15 cellular contexts compared by ENCODE assay signal in the genomic region with DNA sequence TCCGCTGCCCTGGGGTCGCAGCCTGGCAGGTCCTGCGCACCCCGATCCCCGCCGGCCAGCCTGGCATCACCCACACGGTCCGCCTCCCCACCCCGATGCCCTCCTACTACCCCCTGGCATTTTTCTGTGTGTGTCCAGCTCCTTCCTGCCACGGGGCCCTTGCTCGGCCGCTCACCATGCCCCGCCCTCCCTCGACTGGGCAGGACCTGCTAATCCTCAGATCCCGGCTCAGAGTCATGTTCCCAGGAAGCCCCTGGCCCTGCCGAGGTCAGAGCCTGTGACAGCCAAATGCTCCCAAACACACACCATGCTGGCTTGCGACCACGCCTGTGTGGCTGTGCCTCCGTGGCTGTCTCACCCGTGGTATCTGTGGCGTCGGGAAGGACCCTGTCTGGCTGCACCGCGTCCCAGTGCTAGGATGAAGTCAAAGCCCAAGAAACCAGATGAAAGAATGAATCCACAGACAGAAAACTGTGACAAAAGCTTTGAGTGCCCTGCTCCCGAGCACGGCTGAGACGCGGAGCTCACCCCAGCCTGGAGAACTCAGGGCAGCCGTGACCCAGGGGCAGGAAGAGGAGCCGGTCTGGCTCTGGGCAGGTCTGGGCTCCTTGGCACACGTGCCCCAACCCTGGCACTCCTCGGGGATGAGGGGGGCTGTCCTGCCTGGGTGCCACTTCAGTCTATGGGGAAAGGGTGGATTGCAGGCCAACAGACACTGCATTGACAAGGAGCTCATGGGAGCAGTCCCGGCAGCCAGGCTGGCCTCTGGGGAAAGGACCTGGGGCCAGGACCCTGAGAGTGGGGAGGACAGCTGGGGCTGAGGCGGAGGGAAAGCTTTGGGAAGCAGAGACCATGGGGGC. TPM values are rescaled to one million over a fixed set of nuclear protein-coding genes. Genes with fewer than 3 reads are reported as not detected.
DNase-seq lines count a peak whose midpoint lies in the region; ATAC-seq, FAIRE-seq and TF ChIP-seq lines count a peak whose summit lies in the region.
"Had no signal": no experiment of that assay in that cellular context is flagged by ENCODE, and none has a peak within 500 bp of the region (broad histone marks: within the 10 kb centered on the region; RNA-seq: fewer than 3 reads in every experiment).

No MANE protein-coding gene starts in this region.

- H4K20me1 ChIP-seq in HepG2 (ENCODE audit: insufficient read depth, low read length) = no peaks in the 10 kb centered on the region

- no peaks in the 10 kb centered on the region for H3K9me3 Mint-ChIP-seq in activated naive CD4-positive, alpha-beta T cell treated with anti-CD3 and anti-CD28 coated beads, Interleukin-2, amount 10 ng/mL, durations not matched to agents 7 days and 5 days
- H3K9me3 Mint-ChIP-seq in activated naive CD8-positive, alpha-beta T cell (ENCODE audit: low read depth) = no peaks in the 10 kb centered on the region
- H3K9me3 Mint-ChIP-seq: neural progenitor cell had no signal

- H3K9me3 ChIP-seq in HepG2 (ENCODE audit: low read length) = no peaks in the 10 kb centered on the region

- intact Hi-C loops in HepG2 (cut with micrococcal nuclease; ENCODE audit: unreplicated experiment) = loop anchor here (5.0 kb wide), 1 partner anchor 186 kb away; no protein-coding TSS in a partner anchor
- intact Hi-C loops in head of caudate nucleus (cut with DNase I) = no loop called here

- ATAC-seq in HepG2 (no peak), GM19452 (IDR thresholded peaks at IDR 0.05; ENCODE audit: unreplicated experiment) (no peak)

- no peak for TF ChIP-seq POLR2A in HepG2 (IDR thresholded peaks at IDR 0.05; ENCODE audit: insufficient read depth in 1 of 2, low read depth in 2 of 2, low read length in 2 of 2)

- DNase-seq in activated naive CD4-positive, alpha-beta T cell treated with anti-CD3 and anti-CD28 coated beads, Interleukin-2, amount 10 ng/mL, durations not matched to agents 7 days and 5 days = no peak
- DNase-seq in activated naive CD4-positive, alpha-beta T cell treated with Interleukin-2 at 50 U/mL for 16 hours = no peak
- DNase-seq in HepG2 (ENCODE audit: low spot score) (no peak), NAMALWA (ENCODE audit: low spot score) (no peak), head of caudate nucleus (no peak)
- DNase-seq: aorta; DMS153; effector CD4-positive, alpha-beta T cell; kidney glomerular epithelial cell had no signal

- TF ChIP-seq CTCF in HepG2 (CRISPR knock-in tag; IDR thresholded peaks at IDR 0.05) = no peak

- no peaks in the 10 kb centered on the region for H3K79me2 ChIP-seq in HepG2 (ENCODE audit: insufficient read depth, low read length)

- no peak overlapping the region for H2AFZ ChIP-seq in HepG2 (ENCODE audit: low read length)
- H2AFZ ChIP-seq: neural progenitor cell had no signal

- H3K36me3 Mint-ChIP-seq in activated naive CD4-positive, alpha-beta T cell treated with anti-CD3 and anti-CD28 coated beads, Interleukin-2, amount 10 ng/mL, durations not matched to agents 7 days and 5 days = no peaks in the 10 kb centered on the region
- no peaks in the 10 kb centered on the region for H3K36me3 Mint-ChIP-seq in activated naive CD8-positive, alpha-beta T cell
- H3K36me3 Mint-ChIP-seq: neural progenitor cell had no signal

- 91% methylated on average over 34 of the region's 34 CpGs for WGBS in HepG2 (ENCODE audit: low lambda C conversion rate)
- WGBS in urinary bladder = 80% methylated on average over 34 of the region's 34 CpGs

- POLR2A ChIA-PET in HepG2 (lab: Yijun Ruan, JAX) = interaction anchor here (1.4 kb wide), 1 partner anchor 173 kb away, joined by 3 read pairs; no protein-coding TSS in a partner anchor

- no TSS peak for BruUV-seq in HepG2 (replicated peaks; lab: Mats Ljungman, UMichigan)

- H3K27me3 ChIP-seq in HepG2 (ENCODE audit: control insufficient read depth in 1 of 2, insufficient read depth in 2 of 2, low read length in 2 of 2) = peaks cover 2 to 12% of the 10 kb centered on the region in 2 experiments; a peak in 2 of 5 replicates
- H3K27me3 ChIP-seq: neural progenitor cell had no signal

- CTCF ChIA-PET in activated naive CD4-positive, alpha-beta T cell treated with anti-CD3 and anti-CD28 coated beads, Interleukin-2, amount 10 ng/mL, durations not matched to agents 7 days and 5 days (lab: Charles Lee) = interaction anchor here (1.0 to 1.6 kb wide), 2 partner anchors 8 to 120 kb away, joined by 3 to 4 read pairs; no protein-coding TSS in a partner anchor
- CTCF ChIA-PET in HepG2 (lab: Yijun Ruan, JAX; ENCODE audit: low intra/inter-chr PET ratio, low total read pairs) = no interaction called here

- no peak for TF ChIP-seq RAD21 in HepG2 (CRISPR knock-in tag; IDR thresholded peaks at IDR 0.05)

- peaks cover 8% of the 10 kb centered on the region for H3K27me3 Mint-ChIP-seq in activated naive CD4-positive, alpha-beta T cell treated with anti-CD3 and anti-CD28 coated beads, Interleukin-2, amount 10 ng/mL, durations not matched to agents 7 days and 5 days
- no peaks in the 10 kb centered on the region for H3K27me3 Mint-ChIP-seq in activated naive CD8-positive, alpha-beta T cell

- peaks cover 68% of the 10 kb centered on the region for H3K4me1 Mint-ChIP-seq in activated naive CD4-positive, alpha-beta T cell treated with anti-CD3 and anti-CD28 coated beads, Interleukin-2, amount 10 ng/mL, durations not matched to agents 7 days and 5 days
- peaks cover 36% of the 10 kb centered on the region for H3K4me1 Mint-ChIP-seq in activated naive CD8-positive, alpha-beta T cell (ENCODE audit: low read depth)

- in situ Hi-C loops in HepG2 (cut with HindIII; ENCODE audit: extremely low pct_ligation_motif_present, low pct_unique_long_range_greater_than_20kb) = loop anchor here (5.0 kb wide), 1 partner anchor 171 kb away; no protein-coding TSS in a partner anchor

- H3K4me1 ChIP-seq in HepG2 (ENCODE audit: insufficient read depth, low read length) (peaks cover 79% of the 10 kb centered on the region), urinary bladder (ENCODE audit: insufficient read depth) (no peaks in the 10 kb centered on the region)

- peak overlapping the region; percentile 73 for H3K27ac Mint-ChIP-seq in activated naive CD4-positive, alpha-beta T cell treated with anti-CD3 and anti-CD28 coated beads, Interleukin-2, amount 10 ng/mL, durations not matched to agents 7 days and 5 days
- H3K27ac Mint-ChIP-seq in activated naive CD8-positive, alpha-beta T cell = no peak overlapping the region
- H3K27ac Mint-ChIP-seq: neural progenitor cell had no signal

- no peak overlapping the region for H3K9ac ChIP-seq in HepG2 (ENCODE audit: insufficient read depth, low read depth, low read length)
- H3K9ac ChIP-seq: neural progenitor cell had no signal

- no peak overlapping the region for H3K4me3 Mint-ChIP-seq in activated naive CD4-positive, alpha-beta T cell treated with anti-CD3 and anti-CD28 coated beads, Interleukin-2, amount 10 ng/mL, durations not matched to agents 7 days and 5 days
- H3K4me3 Mint-ChIP-seq in activated naive CD8-positive, alpha-beta T cell = peak overlapping the region; percentile 10
- H3K4me3 Mint-ChIP-seq: neural progenitor cell had no signal

- no peak for TF ChIP-seq EP300 in HepG2 (IDR thresholded peaks at IDR 0.05; ENCODE audit: low read depth in 2 of 2, low read length in 2 of 2)
- TF ChIP-seq EP300 in HepG2 (CRISPR knock-in tag; IDR thresholded peaks at IDR 0.05; ENCODE audit: borderline replicate concordance) = no peak

- H3K4me3 ChIP-seq in HepG2 (replicated peaks in 1 of 3; ENCODE audit: insufficient read depth in 1 of 3, low read depth in 2 of 3, low read length in 3 of 3) (no peak overlapping the region), urinary bladder (ENCODE audit: low read depth, low read length) (no peak overlapping the region)
- H3K4me3 ChIP-seq: neural progenitor cell, skin epidermis had no signal

- H3K27ac ChIP-seq in HepG2 (ENCODE audit: extremely low read length, insufficient read depth, low read length) (no peak overlapping the region), urinary bladder (ENCODE audit: low read depth) (peak overlapping the region; percentile 91)
- H3K27ac ChIP-seq: neural progenitor cell had no signal

- H3K4me2 ChIP-seq in HepG2 (ENCODE audit: low read depth, low read length) = no peak overlapping the region
- H3K4me2 ChIP-seq: neural progenitor cell had no signal

- FAIRE-seq in HepG2 (lab: Jason Lieb, UNC) = no peak
- FAIRE-seq: urothelium cell line had no signal

- H3K36me3 ChIP-seq in HepG2 (replicated peaks in 1 of 2; ENCODE audit: control insufficient read depth in 1 of 2, insufficient read depth in 2 of 2, low read length in 2 of 2) (no peaks in the 10 kb centered on the region), urinary bladder (ENCODE audit: insufficient read depth) (no peaks in the 10 kb centered on the region)
- H3K36me3 ChIP-seq: neural progenitor cell had no signal

TF ChIP-seq in HepG2, 621 proteins besides CTCF, POLR2A, EP300 and RAD21 (continues in another document):
- no peak for TF ChIP-seq ZZZ3 (CRISPR knock-in tag; IDR thresholded peaks at IDR 0.05; ENCODE audit: borderline replicate concordance)
- TF ChIP-seq RARA (CRISPR knock-in tag; IDR thresholded peaks at IDR 0.05) = no peak
- no peak for TF ChIP-seq NCOA2 (CRISPR knock-in tag; IDR thresholded peaks at IDR 0.05)
- no peak for TF ChIP-seq MATR3 (CRISPR knock-in tag; IDR thresholded peaks at IDR 0.05)

RNA-seq across cellular contexts. Expression of a gene that starts 20.8 kb away (rescaled TPM):
- 23.8 and 55.5 TPM in 2 replicates for total RNA-seq in HepG2 (2016; rRNA removed; fragmentation: Illumina TruSeq; extraction: Trizol)
- total RNA-seq in HepG2 (2016; cell fraction: cytosol; rRNA removed; fragmentation: Illumina TruSeq; extraction: Trizol; ENCODE audit: low read depth) = 21.3 and 22.4 TPM in 2 replicates
- 20.7 and 58.6 TPM in 2 replicates for total RNA-seq in HepG2 (2016; cell fraction: insoluble cytoplasmic fraction; rRNA removed; fragmentation: Illumina TruSeq; extraction: Trizol)
- total RNA-seq in HepG2 (2016; cell fraction: membrane; rRNA removed; fragmentation: Illumina TruSeq; extraction: Trizol) = 31.3 and 32.0 TPM in 2 replicates
- total RNA-seq in HepG2 (2016; cell fraction: nucleus; rRNA removed; fragmentation: Illumina TruSeq; extraction: Trizol) = 55.7 and 65.4 TPM in 2 replicates
- polyA plus RNA-seq in HepG2 (2011; rRNA removed) = 91.3 and 112 TPM in 2 replicates
- polyA plus RNA-seq in HepG2 (2011; cell fraction: cytosol; rRNA removed) = 53.2 and 96.9 TPM in 2 replicates
- polyA plus RNA-seq in HepG2 (2011; cell fraction: nucleus; rRNA removed) = 133 and 239 TPM in 2 replicates
- 48.1 and 97.6 TPM in 2 replicates for polyA plus RNA-seq in HepG2 (2012)
- 14.3 and 17.6 TPM in 2 replicates for polyA plus RNA-seq in HepG2 (2016; cell fraction: cytosol; fragmentation: Illumina TruSeq; extraction: Trizol; ENCODE audit: low read depth)
- polyA plus RNA-seq in HepG2 (2016; cell fraction: insoluble cytoplasmic fraction; fragmentation: Illumina TruSeq; extraction: Trizol; ENCODE audit: low read depth) = 25.9 and 26.2 TPM in 2 replicates
- polyA plus RNA-seq in HepG2 (2016; cell fraction: membrane; fragmentation: Illumina TruSeq; extraction: Trizol; ENCODE audit: low read depth) = 21.9 and 22.4 TPM in 2 replicates
- polyA plus RNA-seq in HepG2 (2016; cell fraction: nucleus; fragmentation: Illumina TruSeq; extraction: Trizol; ENCODE audit: insufficient read depth, low read depth) = 114 and 125 TPM in 2 replicates
- 44.0 and 104 TPM in 2 replicates for polyA minus RNA-seq in HepG2 (2011; rRNA and poly(A)+ RNA removed; ENCODE audit: low replicate concordance)
- 27.7 and 39.2 TPM in 2 replicates for polyA minus RNA-seq in HepG2 (2011; cell fraction: cytosol; rRNA and poly(A)+ RNA removed)
- polyA minus RNA-seq in HepG2 (2011; cell fraction: nucleus; rRNA and poly(A)+ RNA removed) = 31.2 and 42.4 TPM in 2 replicates
- 1.4 TPM for total RNA-seq in urinary bladder
- polyA plus RNA-seq in urinary bladder = 24.8 TPM
